Comparison of ENCODE assay signal across 12 cellular contexts in genomic region chr10:123287594-123288247, GRCh38.
DNase-seq lines count a peak whose midpoint lies in the region; ATAC-seq and TF ChIP-seq lines count a peak whose summit lies in the region.
"Had no signal": no experiment of that assay in that cellular context is flagged by ENCODE, and none has a peak within 500 bp of the region (broad histone marks: within the 10 kb centered on the region; RNA-seq: fewer than 3 reads in every experiment).

No MANE protein-coding gene starts in this region.

- H3K27ac ChIP-seq in RWPE2 (ENCODE audit: poor library complexity, severe bottlenecking), result peak overlapping the region; percentile 70
- H3K27ac ChIP-seq: cardiac muscle cell had no signal

- DNase-seq in RWPE2 (ENCODE audit: low spot score), result peak; percentile 72
- peak; percentile 7 for DNase-seq in choroid plexus epithelial cell (ENCODE audit: low read depth)
- peak; percentile 15 to 37 for DNase-seq in stimulated activated CD4-positive, alpha-beta T cell treated with anti-CD3 and anti-CD28 coated beads, Interleukin-4, amount 100 ng/mL, for 4 hours
- DNase-seq in activated effector memory CD4-positive, alpha-beta T cell treated with anti-CD3 and anti-CD28 coated beads, Interleukin-2, amount 50 U/mL, for 16 hours, result no peak
- DNase-seq in NCI-H2029 treated with DMSO at 0.1 percent for 48 hours (lab: John Stamatoyannopoulos, UW), result no peak
- DNase-seq in mucosa of gallbladder (ENCODE audit: low spot score), result no peak
- DNase-seq: glutamatergic neuron, naive B cell, T-helper 9 cell had no signal

- H3K9me3 ChIP-seq in RWPE2 (ENCODE audit: severe bottlenecking), result no peaks in the 10 kb centered on the region

- peaks cover 9% of the 10 kb centered on the region for H3K4me1 ChIP-seq in RWPE2 (ENCODE audit: insufficient read depth, poor library complexity, severe bottlenecking)

- no peaks in the 10 kb centered on the region for H3K36me3 ChIP-seq in RWPE2 (ENCODE audit: low read depth)
- H3K36me3 ChIP-seq: cardiac muscle cell had no signal

- H3K4me3 ChIP-seq in RWPE2 (ENCODE audit: severe bottlenecking), result no peak overlapping the region
- no peak overlapping the region for H3K4me3 ChIP-seq in choroid plexus epithelial cell (ENCODE audit: low read depth, low read length)
- H3K4me3 ChIP-seq: cardiac muscle cell had no signal

- TF ChIP-seq CTCF in RWPE2 (IDR thresholded peaks at IDR 0.05; ENCODE audit: poor library complexity, severe bottlenecking) (no peak), choroid plexus epithelial cell (conservative IDR thresholded peaks at IDR 0.05; ENCODE audit: low read depth, low read length) (no peak)

- no peaks in the 10 kb centered on the region for H3K27me3 ChIP-seq in RWPE2 (ENCODE audit: insufficient read depth, poor library complexity, severe bottlenecking)
- H3K27me3 ChIP-seq: cardiac muscle cell had no signal

- peak; percentile 68 for ATAC-seq in GM19351 (IDR thresholded peaks at IDR 0.05; ENCODE audit: unreplicated experiment)
- ATAC-seq in RWPE2 (ENCODE audit: low read depth), result peak; percentile 100
- no peak for ATAC-seq in GM19397 (IDR thresholded peaks at IDR 0.05; ENCODE audit: unreplicated experiment)

Comparison
In these comparisons a context has a peak if more than half of its experiments do, and no peak if none do; other contexts are left out.
1. DNase-seq: peak in RWPE2 (single experiment), choroid plexus epithelial cell (single experiment) and stimulated activated CD4-positive, alpha-beta T cell treated with anti-CD3 and anti-CD28 coated beads, Interleukin-4, amount 100 ng/mL, for 4 hours (2 of 2); none in activated effector memory CD4-positive, alpha-beta T cell treated with anti-CD3 and anti-CD28 coated beads, Interleukin-2, amount 50 U/mL, for 16 hours (single experiment), NCI-H2029 treated with DMSO at 0.1 percent for 48 hours (single experiment) and mucosa of gallbladder (single experiment).